8 cellular contexts compared by ENCODE assay signal in the genomic region with DNA sequence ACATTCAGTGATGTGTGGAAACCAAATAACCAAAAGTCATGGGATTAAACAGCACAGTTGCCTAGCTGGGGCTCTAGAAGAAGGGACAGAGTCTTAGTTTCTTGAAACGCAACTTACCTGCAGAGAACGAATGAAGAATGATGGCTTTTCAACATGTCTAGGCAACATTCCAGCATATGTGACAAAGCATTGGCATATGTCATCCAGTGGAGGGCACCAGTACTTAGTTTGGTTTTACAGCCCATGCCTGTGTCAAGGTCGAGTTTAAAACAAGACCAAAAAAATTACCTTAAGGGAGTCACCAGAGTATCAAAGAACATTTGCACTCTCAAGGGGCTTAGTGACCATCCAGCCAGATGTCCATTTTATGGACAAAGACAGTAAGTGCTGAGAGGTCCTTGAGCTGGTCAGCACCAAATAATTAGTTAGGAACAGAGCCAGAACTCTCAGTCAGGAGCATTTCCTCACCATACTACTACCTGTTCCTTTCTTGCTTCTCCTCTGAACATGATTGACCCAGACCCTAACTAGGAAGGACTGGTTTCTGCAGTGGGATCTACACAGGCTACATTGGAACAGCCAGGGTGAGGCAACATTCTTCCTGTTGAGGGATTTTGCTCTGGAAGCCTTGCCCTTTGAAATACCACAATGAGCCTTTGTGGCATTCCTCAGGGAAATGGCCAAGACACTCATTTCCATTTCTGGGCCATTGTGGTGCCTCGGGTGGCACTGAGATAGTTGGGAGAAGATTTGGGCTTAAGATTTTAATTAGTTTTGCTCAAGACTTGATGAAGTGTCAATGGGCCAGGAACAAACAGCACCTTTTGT.
DNase-seq lines count a peak whose midpoint lies in the region; ATAC-seq and TF ChIP-seq lines count a peak whose summit lies in the region.

No MANE protein-coding gene starts in this region.

- H3K4me3 Mint-ChIP-seq in activated naive CD8-positive, alpha-beta T cell treated with anti-CD3 and anti-CD28 coated beads, Interleukin-2, amount 10 ng/mL, durations not matched to agents 7 days and 5 days: no peak overlapping the region

- H3K9me3 Mint-ChIP-seq in activated naive CD8-positive, alpha-beta T cell treated with anti-CD3 and anti-CD28 coated beads, Interleukin-2, amount 10 ng/mL, durations not matched to agents 7 days and 5 days: peaks cover 2% of the 10 kb centered on the region

- H3K4me3 ChIP-seq in AG04449 (ENCODE audit: low read depth, low read length): no peak overlapping the region

- TF ChIP-seq CTCF in AG04449 (IDR thresholded peaks at IDR 0.05; ENCODE audit: insufficient read depth, low read length, missing control alignments): peak; percentile 21
- peak; percentile 37 for TF ChIP-seq CTCF in GM10248 (IDR thresholded peaks at IDR 0.05; ENCODE audit: control extremely low read depth, extremely low read depth, low read depth, missing control alignments)

- no peak for DNase-seq in AG04449 (ENCODE audit: low read depth, low spot score)
- peak; percentile 20 for DNase-seq in GM10248 (ENCODE audit: extremely low spot score)
- peak; percentile 5 for DNase-seq in NCI-H526 treated with DMSO at 0.1 percent for 48 hours (lab: John Stamatoyannopoulos, UW)
- no peak for DNase-seq in activated naive CD8-positive, alpha-beta T cell treated with anti-CD3 and anti-CD28 coated beads, Interleukin-2, amount 10 ng/mL, durations not matched to agents 7 days and 5 days
- peak; percentile 45 for DNase-seq in left kidney (ENCODE audit: low read depth, low spot score)
- DNase-seq in NCI-H187 treated with DMSO at 0.1 percent for 48 hours (lab: John Stamatoyannopoulos, UW): no peak
- DNase-seq in NCI-H1436 (lab: John Stamatoyannopoulos, UW): no peak

- H3K27ac Mint-ChIP-seq in activated naive CD8-positive, alpha-beta T cell treated with anti-CD3 and anti-CD28 coated beads, Interleukin-2, amount 10 ng/mL, durations not matched to agents 7 days and 5 days: no peak overlapping the region

- H3K36me3 Mint-ChIP-seq in activated naive CD8-positive, alpha-beta T cell treated with anti-CD3 and anti-CD28 coated beads, Interleukin-2, amount 10 ng/mL, durations not matched to agents 7 days and 5 days: peaks cover 1% of the 10 kb centered on the region

- CTCF ChIA-PET in AG04449 (lab: Yijun Ruan, JAX): interaction anchor here (1.2 kb wide), 1 partner anchor 220 kb away, joined by 4 read pairs; no protein-coding TSS in a partner anchor
- CTCF ChIA-PET in GM10248 (lab: Yijun Ruan, JAX): interaction anchor here (1.4 kb wide), 2 partner anchors 9 to 57 kb away, joined by 5 to 6 read pairs; no protein-coding TSS in a partner anchor

- H3K27me3 Mint-ChIP-seq in activated naive CD8-positive, alpha-beta T cell treated with anti-CD3 and anti-CD28 coated beads, Interleukin-2, amount 10 ng/mL, durations not matched to agents 7 days and 5 days: peaks cover 10% of the 10 kb centered on the region

- peak; percentile 57 for ATAC-seq in HG02642 (IDR thresholded peaks at IDR 0.05; ENCODE audit: poor library complexity, unreplicated experiment)
- ATAC-seq in activated naive CD8-positive, alpha-beta T cell treated with anti-CD3 and anti-CD28 coated beads, Interleukin-2, amount 10 ng/mL, durations not matched to agents 7 days and 5 days (ENCODE audit: low read depth): peak; percentile 79

- POLR2A ChIA-PET in AG04449 (lab: Yijun Ruan, JAX) (no interaction called here), GM10248 (lab: Yijun Ruan, JAX) (no interaction called here)
- POLR2A ChIA-PET in activated naive CD8-positive, alpha-beta T cell treated with anti-CD3 and anti-CD28 coated beads, Interleukin-2, amount 10 ng/mL, durations not matched to agents 7 days and 5 days (lab: Charles Lee): no interaction called here

- peaks cover 8% of the 10 kb centered on the region for H3K4me1 Mint-ChIP-seq in activated naive CD8-positive, alpha-beta T cell treated with anti-CD3 and anti-CD28 coated beads, Interleukin-2, amount 10 ng/mL, durations not matched to agents 7 days and 5 days

Comparison
In these comparisons a context has a peak if more than half of its experiments do, and no peak if none do; other contexts are left out.
1. DNase-seq: peak in GM10248 (single experiment), NCI-H526 treated with DMSO at 0.1 percent for 48 hours (single experiment) and left kidney (single experiment); none in AG04449 (single experiment), activated naive CD8-positive, alpha-beta T cell treated with anti-CD3 and anti-CD28 coated beads, Interleukin-2, amount 10 ng/mL, durations not matched to agents 7 days and 5 days (single experiment), NCI-H187 treated with DMSO at 0.1 percent for 48 hours (single experiment) and NCI-H1436 (single experiment).